ENCODE assay signal across 1 cellular context in the genomic region with DNA sequence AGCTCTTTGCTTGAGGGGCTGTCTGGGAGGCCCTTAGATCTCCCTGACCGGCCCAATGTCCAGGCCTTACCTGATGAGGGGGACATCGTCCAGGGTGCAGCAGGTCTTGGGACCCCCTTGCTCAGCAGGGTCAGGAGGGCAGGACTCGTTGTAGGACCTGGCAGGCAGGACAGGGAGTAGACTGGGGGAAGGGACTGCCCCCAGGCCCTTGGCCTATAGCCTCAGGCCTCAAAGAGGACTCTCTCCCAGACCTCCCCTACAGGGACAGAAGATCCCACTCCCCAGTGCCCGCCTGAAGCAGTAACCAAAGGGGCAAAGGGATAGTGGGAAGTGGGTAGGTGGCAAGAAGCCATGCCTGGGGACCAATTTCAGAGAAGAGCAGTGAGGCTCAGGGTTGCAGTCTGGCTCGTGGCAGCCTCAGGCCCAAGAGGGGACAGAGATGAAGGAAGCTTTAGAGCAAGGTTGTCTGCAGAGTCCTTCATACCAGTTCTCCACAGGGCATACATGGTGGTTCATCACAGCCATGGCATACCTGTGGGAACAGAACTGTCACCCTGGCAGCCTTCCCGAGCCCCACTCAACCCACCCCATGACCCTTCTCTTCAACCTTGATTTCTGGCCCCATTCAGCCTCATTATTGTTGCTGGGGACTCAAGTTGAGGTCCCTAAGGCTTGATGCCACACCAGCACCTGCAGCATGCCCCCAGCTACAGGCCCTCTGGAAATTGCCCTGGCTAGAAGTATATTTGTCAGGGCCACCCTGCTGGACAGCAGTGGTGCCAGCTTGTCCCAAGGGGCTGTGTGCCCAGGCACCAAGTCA.
TF ChIP-seq lines count a peak whose summit lies in the region.

No MANE protein-coding gene starts in this region.

TF ChIP-seq in GM12891, 5 proteins besides CTCF, POLR2A, EP300 and RAD21 (continued from another document):
- no peak for TF ChIP-seq TAF1 (IDR thresholded peaks at IDR 0.05; ENCODE audit: low read depth, low read length)
- TF ChIP-seq POU2F2 (IDR thresholded peaks at IDR 0.05; ENCODE audit: low read depth, low read length), result no peak
